Comparison of ENCODE assay signal across 16 cellular contexts in the genomic region with DNA sequence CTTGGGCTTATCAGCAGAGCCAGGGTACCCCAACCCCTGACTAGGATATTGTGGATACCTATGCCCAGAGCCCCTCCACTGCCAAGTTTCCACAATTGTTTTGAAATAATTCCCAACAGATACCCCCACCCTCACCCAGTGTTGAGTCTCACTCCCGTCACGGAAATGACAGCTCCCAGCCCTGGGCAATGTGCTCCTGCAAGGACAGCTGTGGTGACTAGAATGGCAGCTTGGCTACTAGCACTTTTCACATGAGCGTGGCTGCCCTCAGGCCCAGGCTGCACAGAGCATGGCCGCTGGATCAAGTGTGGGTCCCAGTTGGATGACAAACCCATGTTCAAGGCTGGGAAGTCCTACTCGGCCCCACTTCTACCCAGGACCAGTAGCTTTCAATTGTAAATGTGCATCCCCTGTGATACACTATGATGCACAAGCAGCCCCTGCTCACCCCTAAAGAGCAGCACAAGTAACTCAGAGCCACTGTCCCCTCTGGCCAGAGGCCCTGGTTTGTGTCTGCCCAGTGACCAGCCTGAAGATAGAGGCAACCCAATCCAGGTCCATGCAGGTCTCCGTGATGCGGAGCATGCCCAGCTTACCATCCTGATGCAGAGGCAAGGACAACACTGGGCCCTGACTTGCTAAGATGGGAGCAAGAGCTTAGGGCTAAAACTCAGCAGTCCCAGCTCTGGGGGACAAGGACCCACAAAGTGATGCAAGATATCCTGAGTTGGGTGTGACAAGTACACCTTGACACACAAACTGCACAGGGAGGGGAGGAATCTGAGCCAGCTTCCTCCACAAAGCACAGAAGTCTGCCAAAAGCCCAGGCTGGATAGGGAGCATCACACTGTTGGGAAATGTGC.
"Had no signal": no experiment of that assay in that cellular context is flagged by ENCODE, and none has a peak within 500 bp of the region (broad histone marks: within the 10 kb centered on the region; RNA-seq: fewer than 3 reads in every experiment).

No MANE protein-coding gene starts in this region.

- H3K9me3 ChIP-seq: colonic mucosa, esophagus muscularis mucosa, prostate gland, thoracic aorta had no signal

- H3K9me3 Mint-ChIP-seq: activated CD4-positive, alpha-beta T cell treated with anti-CD3 and anti-CD28 coated beads, Interleukin-2, amount 10 ng/mL, durations not matched to agents 24 days and 14 days; activated naive CD8-positive, alpha-beta T cell treated with anti-CD3 and anti-CD28 coated beads, Interleukin-2, amount 50 U/mL, for 24 hours; nephron; stimulated activated naive CD8-positive, alpha-beta T cell treated with anti-CD3 and anti-CD28 coated beads, Interleukin-15, amount 100 ng/mL, for 72 hours had no signal

- H3K4me3 ChIP-seq: cardiac muscle cell, colonic mucosa, esophagus muscularis mucosa, prostate gland, thoracic aorta had no signal

- DNase-seq: activated CD4-positive, alpha-beta T cell treated with anti-CD3 and anti-CD28 coated beads, Interleukin-2, amount 10 ng/mL, durations not matched to agents 24 days and 14 days; activated CD8-positive, alpha-beta T cell treated with anti-CD3 and anti-CD28 coated beads, Interleukin-2, amount 10 ng/mL, durations not matched to agents 7 days and 5 days; activated naive CD4-positive, alpha-beta T cell; activated naive CD8-positive, alpha-beta T cell treated with anti-CD3 and anti-CD28 coated beads, Interleukin-2, amount 50 U/mL, for 24 hours; colonic mucosa; mesendoderm; occipital lobe; right cardiac atrium; stimulated activated CD4-positive, alpha-beta T cell treated with anti-CD3 and anti-CD28 coated beads, Interleukin-1b, Interleukin-23, amount 100 ng/mL, for 48 hours; stimulated activated naive CD8-positive, alpha-beta T cell treated with anti-CD3 and anti-CD28 coated beads, Interleukin-15, amount 100 ng/mL, for 72 hours; T1000 had no signal

- ATAC-seq: activated CD8-positive, alpha-beta T cell treated with anti-CD3 and anti-CD28 coated beads, Interleukin-2, amount 10 ng/mL, durations not matched to agents 7 days and 5 days; stimulated activated naive CD8-positive, alpha-beta T cell treated with anti-CD3 and anti-CD28 coated beads, Interleukin-15, amount 100 ng/mL, for 72 hours had no signal

- H3K27me3 ChIP-seq: cardiac muscle cell, colonic mucosa, esophagus muscularis mucosa had no signal

- H3K27ac Mint-ChIP-seq: activated CD4-positive, alpha-beta T cell treated with anti-CD3 and anti-CD28 coated beads, Interleukin-2, amount 10 ng/mL, durations not matched to agents 24 days and 14 days; activated CD8-positive, alpha-beta T cell treated with anti-CD3 and anti-CD28 coated beads, Interleukin-2, amount 10 ng/mL, durations not matched to agents 7 days and 5 days; activated naive CD8-positive, alpha-beta T cell treated with anti-CD3 and anti-CD28 coated beads, Interleukin-2, amount 50 U/mL, for 24 hours had no signal

- H3K4me1 Mint-ChIP-seq: activated naive CD8-positive, alpha-beta T cell treated with anti-CD3 and anti-CD28 coated beads, Interleukin-2, amount 50 U/mL, for 24 hours; stimulated activated naive CD8-positive, alpha-beta T cell treated with anti-CD3 and anti-CD28 coated beads, Interleukin-15, amount 100 ng/mL, for 72 hours had no signal

- H3K36me3 ChIP-seq: cardiac muscle cell, colonic mucosa, esophagus muscularis mucosa, prostate gland, thoracic aorta had no signal

- H3K27me3 Mint-ChIP-seq: activated CD4-positive, alpha-beta T cell treated with anti-CD3 and anti-CD28 coated beads, Interleukin-2, amount 10 ng/mL, durations not matched to agents 24 days and 14 days; activated naive CD8-positive, alpha-beta T cell treated with anti-CD3 and anti-CD28 coated beads, Interleukin-2, amount 50 U/mL, for 24 hours; stimulated activated naive CD8-positive, alpha-beta T cell treated with anti-CD3 and anti-CD28 coated beads, Interleukin-15, amount 100 ng/mL, for 72 hours had no signal

- H3K4me3 Mint-ChIP-seq: activated CD4-positive, alpha-beta T cell treated with anti-CD3 and anti-CD28 coated beads, Interleukin-2, amount 10 ng/mL, durations not matched to agents 24 days and 14 days; activated CD8-positive, alpha-beta T cell treated with anti-CD3 and anti-CD28 coated beads, Interleukin-2, amount 10 ng/mL, durations not matched to agents 7 days and 5 days; activated naive CD8-positive, alpha-beta T cell treated with anti-CD3 and anti-CD28 coated beads, Interleukin-2, amount 50 U/mL, for 24 hours; nephron; stimulated activated naive CD8-positive, alpha-beta T cell treated with anti-CD3 and anti-CD28 coated beads, Interleukin-15, amount 100 ng/mL, for 72 hours had no signal

- H3K27ac ChIP-seq: cardiac muscle cell, colonic mucosa, esophagus muscularis mucosa, prostate gland, thoracic aorta had no signal

- H3K4me1 ChIP-seq: colonic mucosa, prostate gland had no signal
